15 cellular contexts compared by ENCODE assay signal in genomic region chr13:32881792-32882175, GRCh38.
DNase-seq lines count a peak whose midpoint lies in the region; ATAC-seq, FAIRE-seq and TF ChIP-seq lines count a peak whose summit lies in the region.
"Had no signal": no experiment of that assay in that cellular context is flagged by ENCODE, and none has a peak within 500 bp of the region (broad histone marks: within the 10 kb centered on the region; RNA-seq: fewer than 3 reads in every experiment).

No MANE protein-coding gene starts in this region.

- no peaks in the 10 kb centered on the region for H3K27me3 Mint-ChIP-seq in mesothelial cell of epicardium (ENCODE audit: low read depth)

- DNase-seq in DMS79 treated with DMSO at 0.1 percent for 48 hours (lab: John Stamatoyannopoulos, UW) (peak; percentile 77), NCI-H146 (lab: John Stamatoyannopoulos, UW) (peak; percentile 89), RCC 7860 (ENCODE audit: low spot score) (peak; percentile 31), mesothelial cell of epicardium (ENCODE audit: low spot score in 2 of 2, unreplicated experiment in 2 of 2) (no peak), GM20000 (ENCODE audit: low spot score) (no peak)
- DNase-seq in stimulated activated naive CD4-positive, alpha-beta T cell treated with Interleukin-2 at 50 U/mL for 16 hours (lab: John Stamatoyannopoulos, UW) = no peak
- no peak for DNase-seq in stimulated activated effector memory CD8-positive, alpha-beta T cell treated with anti-CD3 and anti-CD28 coated beads, Interleukin-12 subunit alpha, Interleukin-12 subunit beta, amount 100 ng/mL, for 72 hours (ENCODE audit: low spot score in 2 of 2)
- DNase-seq: activated CD4-positive, alpha-beta T cell treated with anti-CD3 and anti-CD28 coated beads, Interleukin-2, amount 50 U/mL, for 1 hour; activated T-cell treated with anti-CD3 and anti-CD28 coated beads, Interleukin-2, amount 50 U/mL, for 4 hours; Calu3; NCI-H1930; T1000 had no signal

- H3K4me1 Mint-ChIP-seq in mesothelial cell of epicardium = peaks cover 30% of the 10 kb centered on the region
- H3K4me1 Mint-ChIP-seq in stimulated activated effector memory CD8-positive, alpha-beta T cell treated with anti-CD3 and anti-CD28 coated beads, Interleukin-12 subunit alpha, Interleukin-12 subunit beta, amount 100 ng/mL, for 72 hours = no peaks in the 10 kb centered on the region
- H3K4me1 Mint-ChIP-seq: memory B cell had no signal

- no peaks in the 10 kb centered on the region for H3K36me3 Mint-ChIP-seq in mesothelial cell of epicardium
- H3K36me3 Mint-ChIP-seq in stimulated activated effector memory CD8-positive, alpha-beta T cell treated with anti-CD3 and anti-CD28 coated beads, Interleukin-12 subunit alpha, Interleukin-12 subunit beta, amount 100 ng/mL, for 72 hours = no peaks in the 10 kb centered on the region
- H3K36me3 Mint-ChIP-seq: memory B cell had no signal

- ATAC-seq in GM21723 (IDR thresholded peaks at IDR 0.05; ENCODE audit: unreplicated experiment) = no peak
- no peak for ATAC-seq in stimulated activated effector memory CD8-positive, alpha-beta T cell treated with anti-CD3 and anti-CD28 coated beads, Interleukin-12 subunit alpha, Interleukin-12 subunit beta, amount 100 ng/mL, for 72 hours
- ATAC-seq: K562 had no signal

- peaks cover 2% of the 10 kb centered on the region for H3K9me3 Mint-ChIP-seq in mesothelial cell of epicardium
- peaks cover 2% of the 10 kb centered on the region for H3K9me3 Mint-ChIP-seq in stimulated activated effector memory CD8-positive, alpha-beta T cell treated with anti-CD3 and anti-CD28 coated beads, Interleukin-12 subunit alpha, Interleukin-12 subunit beta, amount 100 ng/mL, for 72 hours
- H3K9me3 Mint-ChIP-seq: memory B cell had no signal

- H3K4me3 Mint-ChIP-seq in mesothelial cell of epicardium = no peak overlapping the region
- no peak overlapping the region for H3K4me3 Mint-ChIP-seq in stimulated activated effector memory CD8-positive, alpha-beta T cell treated with anti-CD3 and anti-CD28 coated beads, Interleukin-12 subunit alpha, Interleukin-12 subunit beta, amount 100 ng/mL, for 72 hours
- H3K4me3 Mint-ChIP-seq: activated T-cell treated with anti-CD3 and anti-CD28 coated beads, Interleukin-2, amount 50 U/mL, for 4 hours; memory B cell had no signal

- no peak for TF ChIP-seq CTCF in mesothelial cell of epicardium (IDR thresholded peaks at IDR 0.05; ENCODE audit: unreplicated experiment)
- no peak for TF ChIP-seq CTCF in GM20000 (IDR thresholded peaks at IDR 0.05; ENCODE audit: extremely low read depth, missing control alignments)

- H3K27ac Mint-ChIP-seq in mesothelial cell of epicardium = peak overlapping the region; percentile 1
- H3K27ac Mint-ChIP-seq in stimulated activated effector memory CD8-positive, alpha-beta T cell treated with anti-CD3 and anti-CD28 coated beads, Interleukin-12 subunit alpha, Interleukin-12 subunit beta, amount 100 ng/mL, for 72 hours = no peak overlapping the region
- H3K27ac Mint-ChIP-seq: memory B cell had no signal

- FAIRE-seq in RCC 7860 (lab: Jason Lieb, UNC) = peak; percentile 15
- FAIRE-seq: K562 had no signal

Comparison
In these comparisons a context has a peak if more than half of its experiments do, and no peak if none do; other contexts are left out.
1. DNase-seq: peak in DMS79 treated with DMSO at 0.1 percent for 48 hours (single experiment), NCI-H146 (single experiment) and RCC 7860 (single experiment); none in mesothelial cell of epicardium (0 of 2), stimulated activated naive CD4-positive, alpha-beta T cell treated with Interleukin-2 at 50 U/mL for 16 hours (single experiment), GM20000 (single experiment) and stimulated activated effector memory CD8-positive, alpha-beta T cell treated with anti-CD3 and anti-CD28 coated beads, Interleukin-12 subunit alpha, Interleukin-12 subunit beta, amount 100 ng/mL, for 72 hours (0 of 2).